Comparison of ENCODE assay signal across 9 cellular contexts in genomic region chr17:35448214-35448898, GRCh38. TPM values are rescaled to one million over a fixed set of nuclear protein-coding genes. Genes with fewer than 3 reads are reported as not detected.
DNase-seq lines count a peak whose midpoint lies in the region; ATAC-seq, FAIRE-seq and TF ChIP-seq lines count a peak whose summit lies in the region.
"Had no signal": no experiment of that assay in that cellular context is flagged by ENCODE, and none has a peak within 500 bp of the region (broad histone marks: within the 10 kb centered on the region; RNA-seq: fewer than 3 reads in every experiment).

A gene with protein sequence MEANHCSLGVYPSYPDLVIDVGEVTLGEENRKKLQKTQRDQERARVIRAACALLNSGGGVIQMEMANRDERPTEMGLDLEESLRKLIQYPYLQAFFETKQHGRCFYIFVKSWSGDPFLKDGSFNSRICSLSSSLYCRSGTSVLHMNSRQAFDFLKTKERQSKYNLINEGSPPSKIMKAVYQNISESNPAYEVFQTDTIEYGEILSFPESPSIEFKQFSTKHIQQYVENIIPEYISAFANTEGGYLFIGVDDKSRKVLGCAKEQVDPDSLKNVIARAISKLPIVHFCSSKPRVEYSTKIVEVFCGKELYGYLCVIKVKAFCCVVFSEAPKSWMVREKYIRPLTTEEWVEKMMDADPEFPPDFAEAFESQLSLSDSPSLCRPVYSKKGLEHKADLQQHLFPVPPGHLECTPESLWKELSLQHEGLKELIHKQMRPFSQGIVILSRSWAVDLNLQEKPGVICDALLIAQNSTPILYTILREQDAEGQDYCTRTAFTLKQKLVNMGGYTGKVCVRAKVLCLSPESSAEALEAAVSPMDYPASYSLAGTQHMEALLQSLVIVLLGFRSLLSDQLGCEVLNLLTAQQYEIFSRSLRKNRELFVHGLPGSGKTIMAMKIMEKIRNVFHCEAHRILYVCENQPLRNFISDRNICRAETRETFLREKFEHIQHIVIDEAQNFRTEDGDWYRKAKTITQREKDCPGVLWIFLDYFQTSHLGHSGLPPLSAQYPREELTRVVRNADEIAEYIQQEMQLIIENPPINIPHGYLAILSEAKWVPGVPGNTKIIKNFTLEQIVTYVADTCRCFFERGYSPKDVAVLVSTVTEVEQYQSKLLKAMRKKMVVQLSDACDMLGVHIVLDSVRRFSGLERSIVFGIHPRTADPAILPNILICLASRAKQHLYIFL (minus strand): TSS chr17:35448766. CDS start chr17:35445680, 3,086 bp downstream.

- no peak within 1 kb of the TSS for H2BK5ac ChIP-seq in IMR-90 (ENCODE audit: low read depth, low read length, poor library complexity, severe bottlenecking)

- H4K20me1 ChIP-seq in IMR-90 (ENCODE audit: insufficient read depth, low read length), result no peaks in the 10 kb centered on the region
- H4K20me1 ChIP-seq in astrocyte (ENCODE audit: insufficient read depth, low read length), result no peaks in the 10 kb centered on the region

- no peak for TF ChIP-seq RAD21 in IMR-90 (IDR thresholded peaks at IDR 0.05; ENCODE audit: low read length)

- H3K9me3 Mint-ChIP-seq in astrocyte (ENCODE audit: unreplicated experiment) (peaks cover 2% of the 10 kb centered on the region), Caco-2 (ENCODE audit: unreplicated experiment) (no peaks in the 10 kb centered on the region)

- peak; percentile 79 for DNase-seq in DMS 273 (lab: John Stamatoyannopoulos, UW; ENCODE audit: unreplicated experiment)
- DNase-seq in IMR-90, result peak; percentile 64
- DNase-seq in astrocyte (ENCODE audit: low read depth), result peak; percentile 73
- peak; percentile 82 for DNase-seq in iPS-NIHi11 (ENCODE audit: low spot score)
- DNase-seq in stimulated activated CD4-positive, alpha-beta T cell treated with anti-CD3 and anti-CD28 coated beads, Interleukin-12 subunit alpha, Interleukin-12 subunit beta, amount 100 ng/mL, for 4 hours, result peak; percentile 79
- no peak for DNase-seq in Caco-2

- 0 out of 2 replicates have a peak within 1 kb of the TSS, but pooled peaks have one; percentile 16 for H2AK5ac ChIP-seq in IMR-90 (ENCODE audit: low read depth, low read length)

- H4K5ac ChIP-seq in IMR-90 (ENCODE audit: low read depth, low read length), result no peak within 1 kb of the TSS; the same call in 1 of the 2 replicates

- FAIRE-seq in astrocyte (lab: Jason Lieb, UNC), result no peak

- H3K4me2 ChIP-seq in IMR-90 (ENCODE audit: low read depth, low read length), result peak within 1 kb of the TSS; percentile 81
- H3K4me2 ChIP-seq in astrocyte (ENCODE audit: low read length), result peak within 1 kb of the TSS; percentile 84

- TF ChIP-seq CTCF in IMR-90 (conservative IDR thresholded peaks at IDR 0.05; ENCODE audit: low read depth, low read length) (no peak), astrocyte (IDR thresholded peaks at IDR 0.05; ENCODE audit: insufficient read depth, low read depth, low read length) (no peak), Caco-2 (IDR thresholded peaks at IDR 0.05; ENCODE audit: insufficient read depth in 1 of 2, low read depth in 1 of 2, low read length in 1 of 2, severe bottlenecking in 1 of 2, unreplicated experiment in 1 of 2) (no peak)

- intact Hi-C loops in IMR-90 (cut with micrococcal nuclease), result no loop called here
- intact Hi-C loops in T-helper 2 cell treated with Interferon-gamma antibody and Interleukin-4, amounts not matched to agents 100 ng/mL and 5 ng/mL, for 36 hours (cut with micrococcal nuclease), result loop anchor here (1.0 to 5.0 kb wide), 3 partner anchors 39 to 92 kb away; no protein-coding TSS in a partner anchor
- intact Hi-C loops in Caco-2 (cut with micrococcal nuclease; ENCODE audit: unreplicated experiment), result no loop called here

- POLR2A ChIA-PET in IMR-90 (lab: Charles Lee; ENCODE audit: unreplicated experiment), result no interaction called here
- POLR2A ChIA-PET in Caco-2 (lab: Charles Lee), result no interaction called here

- H3K27ac Mint-ChIP-seq in astrocyte (ENCODE audit: unreplicated experiment) (peak within 1 kb of the TSS; percentile 72), Caco-2 (ENCODE audit: unreplicated experiment) (no peak within 1 kb of the TSS)

- no peak within 1 kb of the TSS; the same call in 1 of the 2 replicates for H3K27ac ChIP-seq in IMR-90 (ENCODE audit: insufficient read depth, low read length)
- no peak within 1 kb of the TSS for H3K27ac ChIP-seq in astrocyte (ENCODE audit: low read depth, low read length)
- H3K27ac ChIP-seq: SK-N-MC had no signal

- no peak within 1 kb of the TSS; the same call in 1 of the 2 replicates for H3K23ac ChIP-seq in IMR-90 (ENCODE audit: low read depth, low read length)

- peaks cover 28% of the 10 kb centered on the region for H3K27me3 ChIP-seq in IMR-90 (ENCODE audit: control insufficient read depth, insufficient read depth, low read length)
- peaks cover 81% of the 10 kb centered on the region for H3K27me3 ChIP-seq in astrocyte (ENCODE audit: insufficient read depth, low read length)
- no peaks in the 10 kb centered on the region; the same call in 1 of the 2 replicates for H3K27me3 ChIP-seq in Caco-2 (replicated peaks; ENCODE audit: control insufficient read depth, insufficient read depth, low read length)

- H3K4me1 Mint-ChIP-seq in astrocyte (ENCODE audit: low read depth, unreplicated experiment) (no peaks in the 10 kb centered on the region), Caco-2 (ENCODE audit: low read depth, unreplicated experiment) (no peaks in the 10 kb centered on the region)

- CTCF ChIA-PET in IMR-90 (lab: Yijun Ruan, JAX), result interaction anchor here (1.9 kb wide), 1 partner anchor 10 kb away, joined by 6 read pairs; no protein-coding TSS in a partner anchor
- CTCF ChIA-PET in Caco-2 (lab: Charles Lee), result no interaction called here

- H3K36me3 ChIP-seq in IMR-90 (ENCODE audit: control insufficient read depth, insufficient read depth, low read length) (no peaks in the 10 kb centered on the region), astrocyte (ENCODE audit: insufficient read depth, low read length) (no peaks in the 10 kb centered on the region), Caco-2 (ENCODE audit: control insufficient read depth, insufficient read depth, low read length) (no peaks in the 10 kb centered on the region)

- H3K79me2 ChIP-seq in astrocyte (ENCODE audit: insufficient read depth, low read length), result no peaks in the 10 kb centered on the region

- H3K4me3 Mint-ChIP-seq in astrocyte (ENCODE audit: unreplicated experiment) (peak within 1 kb of the TSS; percentile 86), Caco-2 (ENCODE audit: unreplicated experiment) (no peak within 1 kb of the TSS)

- H3K4ac ChIP-seq in IMR-90 (ENCODE audit: low read depth, low read length), result peak within 1 kb of the TSS; percentile 72

- peak within 1 kb of the TSS; percentile 13; the same call in 1 of the 2 replicates for H3K14ac ChIP-seq in IMR-90 (replicated peaks; ENCODE audit: low read depth, low read length)

- dilution Hi-C loops in IMR-90 (cut with HindIII; ENCODE audit: low sequenced_read_pairs, unreplicated experiment), result no loop called here

- in situ Hi-C loops in IMR-90 (cut with MboI; ENCODE audit: low sequenced_read_pairs), result no loop called here

- H3K56ac ChIP-seq in IMR-90 (ENCODE audit: extremely low read depth, insufficient read depth, low read length), result no peak within 1 kb of the TSS

- H3K4me1 ChIP-seq in IMR-90 (ENCODE audit: control insufficient read depth, insufficient read depth, low read length), result no peaks in the 10 kb centered on the region
- H3K4me1 ChIP-seq in astrocyte (ENCODE audit: insufficient read depth, low read length), result peaks cover 5% of the 10 kb centered on the region
- no peaks in the 10 kb centered on the region for H3K4me1 ChIP-seq in Caco-2

- ATAC-seq in GM21526 (IDR thresholded peaks at IDR 0.05; ENCODE audit: low FRiP score, unreplicated experiment) (peak; percentile 72), IMR-90 (ENCODE audit: low read depth) (peak; percentile 86)

- H3K79me1 ChIP-seq in IMR-90 (ENCODE audit: low read depth in 1 of 2, low read length in 2 of 2), result no peaks in the 10 kb centered on the region

- TF ChIP-seq POLR2A in IMR-90 (IDR thresholded peaks at IDR 0.05; ENCODE audit: low read depth, low read length), result no peak

- no peak within 1 kb of the TSS for H3K18ac ChIP-seq in IMR-90 (ENCODE audit: low read depth, low read length)

- peak within 1 kb of the TSS; percentile 59; the same call in 1 of the 3 replicates for H2BK15ac ChIP-seq in IMR-90 (ENCODE audit: low read depth, low read length)

- H3K4me3 ChIP-seq in IMR-90 (ENCODE audit: insufficient read depth, low read depth, low read length), result peak within 1 kb of the TSS; percentile 22
- peak within 1 kb of the TSS; percentile 58 for H3K4me3 ChIP-seq in astrocyte (ENCODE audit: insufficient read depth, low read depth, low read length)
- H3K4me3 ChIP-seq in Caco-2 (ENCODE audit: low read depth, low read length), result no peak within 1 kb of the TSS
- H3K4me3 ChIP-seq: SK-N-MC had no signal

- H3K36me3 Mint-ChIP-seq in astrocyte (ENCODE audit: low read depth, unreplicated experiment) (no peaks in the 10 kb centered on the region), Caco-2 (ENCODE audit: insufficient read depth, unreplicated experiment) (no peaks in the 10 kb centered on the region)

- H3K9ac ChIP-seq in IMR-90 (ENCODE audit: low read depth, low read length), result peak within 1 kb of the TSS; percentile 48; the same call in 1 of the 2 replicates
- H3K9ac ChIP-seq in astrocyte (ENCODE audit: low read length), result no peak within 1 kb of the TSS

- H3K27me3 Mint-ChIP-seq in astrocyte (ENCODE audit: low read depth, unreplicated experiment) (peaks cover 49% of the 10 kb centered on the region), Caco-2 (ENCODE audit: insufficient read depth, unreplicated experiment) (peaks cover 11% of the 10 kb centered on the region)

- H2AK9ac ChIP-seq in IMR-90 (replicated peaks; ENCODE audit: low read depth, low read length, poor library complexity), result peak within 1 kb of the TSS; percentile 91

- H2AFZ ChIP-seq in IMR-90 (replicated peaks; ENCODE audit: low read length, poor library complexity) (peak within 1 kb of the TSS; percentile 96), astrocyte (ENCODE audit: low read depth, low read length) (peak within 1 kb of the TSS; percentile 72)

- H4K8ac ChIP-seq in IMR-90 (ENCODE audit: low read depth in 2 of 2, low read length in 2 of 2), result peak within 1 kb of the TSS; percentile 63 to 90; a peak in 3 of 4 replicates

- BruUV-seq in IMR-90 (replicated peaks; lab: Mats Ljungman, UMichigan) (no TSS peak), Caco-2 (replicated peaks; lab: Mats Ljungman, UMichigan) (no TSS peak)

- peak within 1 kb of the TSS; percentile 54; the same call in 1 of the 2 replicates for H2BK120ac ChIP-seq in IMR-90 (ENCODE audit: low read depth, low read length)

- peak within 1 kb of the TSS; percentile 19; the same call in 1 of the 2 replicates for H2BK20ac ChIP-seq in IMR-90 (ENCODE audit: low read depth, low read length)

- no peaks in the 10 kb centered on the region for H3K9me1 ChIP-seq in IMR-90 (ENCODE audit: insufficient read depth, low read length)

- 10% methylated on average over 11 of the region's 44 CpGs; no CpG with 5 or more reads in 1 of the 2 experiments for WGBS in IMR-90 (ENCODE audit: extremely low coverage in 2 of 2, insufficient read length in 1 of 2), 2 experiments

- peak within 1 kb of the TSS; percentile 37 for H4K91ac ChIP-seq in IMR-90 (ENCODE audit: insufficient read depth, low read depth, low read length)

- peaks cover 2% of the 10 kb centered on the region for H3K9me3 ChIP-seq in IMR-90 (ENCODE audit: control insufficient read depth, insufficient read depth, low read length)
- H3K9me3 ChIP-seq in astrocyte (ENCODE audit: insufficient read depth, low read depth, low read length), result no peaks in the 10 kb centered on the region
- H3K9me3 ChIP-seq in Caco-2, result no peaks in the 10 kb centered on the region

RNA-seq across cellular contexts. Expression of the gene that starts here (rescaled TPM):
- total RNA-seq in IMR-90 (2012; rRNA removed), result 2.5 and 3.9 TPM in 2 replicates
- polyA plus RNA-seq in IMR-90 (2012; rRNA removed), result 1.4 and 1.7 TPM in 2 replicates
- 0.18 and 0.68 TPM in 2 replicates for polyA plus RNA-seq in IMR-90 (2012; cell fraction: cytosol; rRNA removed)
- polyA plus RNA-seq in IMR-90 (2012; cell fraction: nucleus; rRNA removed; ENCODE audit: low replicate concordance), result 2.1 and 2.7 TPM in 2 replicates
- 60.7 and 65.5 TPM in 2 replicates for total RNA-seq in T-helper 2 cell treated with Interferon-gamma antibody and Interleukin-4, amounts not matched to agents 100 ng/mL and 5 ng/mL, for 36 hours
- total RNA-seq in astrocyte, result 1.5 and 2.7 TPM in 2 replicates
- not detected in 2 replicates for total RNA-seq in Caco-2 (2022)

Comparison
In these comparisons a context has a peak if more than half of its experiments do, and no peak if none do; other contexts are left out.
1. RNA of the gene that starts here (total RNA-seq): 60.7 to 65.5 TPM in T-helper 2 cell treated with Interferon-gamma antibody and Interleukin-4, amounts not matched to agents 100 ng/mL and 5 ng/mL, for 36 hours; 2.5 to 3.9 TPM in IMR-90, 1.5 to 2.7 TPM in astrocyte and not detected in Caco-2; every median in the first group is over 10 times any median in the second.
2. DNase-seq: peak in DMS 273 (single experiment), IMR-90 (single experiment), astrocyte (single experiment), iPS-NIHi11 (single experiment) and stimulated activated CD4-positive, alpha-beta T cell treated with anti-CD3 and anti-CD28 coated beads, Interleukin-12 subunit alpha, Interleukin-12 subunit beta, amount 100 ng/mL, for 4 hours (single experiment); none in Caco-2 (0 of 2).